20 cellular contexts compared by ENCODE assay signal in the genomic region with DNA sequence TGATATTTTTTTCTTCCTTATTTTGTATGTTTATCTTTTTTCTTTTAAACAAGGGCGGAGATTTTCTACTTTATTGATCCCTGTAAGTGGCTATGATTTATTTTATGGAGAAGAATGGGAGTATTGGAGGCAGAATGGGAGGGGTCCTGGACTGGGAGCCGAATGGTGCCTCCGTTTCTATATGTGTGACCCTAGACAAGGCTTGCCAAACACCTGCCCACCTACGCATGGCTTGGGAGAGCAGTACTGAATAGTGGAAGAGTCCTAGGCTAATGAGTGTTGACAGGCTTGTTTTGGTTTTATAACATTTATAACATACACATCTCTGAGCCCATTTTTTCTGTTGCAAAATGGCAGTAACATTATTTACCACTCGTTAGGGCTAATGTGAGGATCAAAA. TPM values are rescaled to one million over a fixed set of nuclear protein-coding genes. Genes with fewer than 3 reads are reported as not detected.
DNase-seq lines count a peak whose midpoint lies in the region; ATAC-seq, FAIRE-seq and TF ChIP-seq lines count a peak whose summit lies in the region.
"Had no signal": no experiment of that assay in that cellular context is flagged by ENCODE, and none has a peak within 500 bp of the region (broad histone marks: within the 10 kb centered on the region; RNA-seq: fewer than 3 reads in every experiment).

No MANE protein-coding gene starts in this region.

- H3K4me3 ChIP-seq in smooth muscle cell: no peak overlapping the region
- H3K4me3 ChIP-seq: GM12878 had no signal

- H3K4me2 ChIP-seq in smooth muscle cell: peak overlapping the region; percentile 4

- no peaks in the 10 kb centered on the region for H3K27me3 ChIP-seq in smooth muscle cell (ENCODE audit: low read depth)

- peaks cover 98% of the 10 kb centered on the region for H3K79me2 ChIP-seq in smooth muscle cell (ENCODE audit: low read depth)

- H3F3A ChIP-seq in smooth muscle cell (ENCODE audit: low read depth): peaks cover 14% of the 10 kb centered on the region

- H4K20me1 ChIP-seq in smooth muscle cell (ENCODE audit: low read depth): peaks cover 94% of the 10 kb centered on the region

- no peaks in the 10 kb centered on the region for H3K9me3 ChIP-seq in smooth muscle cell (replicated peaks; ENCODE audit: low read depth)

- no peak overlapping the region for H3K9ac ChIP-seq in smooth muscle cell (ENCODE audit: low read depth)

- DNase-seq in GM19239 (ENCODE audit: insufficient read length, low spot score): no peak
- peak; percentile 22 for DNase-seq in NCI-H69 (lab: John Stamatoyannopoulos, UW)
- DNase-seq in left colon: no peak
- no peak for DNase-seq in smooth muscle cell (lab: John Stamatoyannopoulos, UW; ENCODE audit: unreplicated experiment)
- DNase-seq in GM13976 (ENCODE audit: low spot score): no peak
- DNase-seq in stimulated activated CD4-positive, alpha-beta T cell treated with anti-CD3 and anti-CD28 coated beads, Interleukin-15, amount 100 ng/mL, for 24 hours: no peak
- DNase-seq: activated CD4-positive, alpha-beta T cell treated with anti-CD3 and anti-CD28 coated beads, Interleukin-2, amount 50 U/mL, for 48 hours; activated naive CD4-positive, alpha-beta T cell treated with anti-CD3 and anti-CD28 coated beads, Interleukin-2, amount 50 U/mL, for 16 hours; activated T-cell treated with anti-CD3 and anti-CD28 coated beads, Interleukin-2, amount 50 U/mL, for 1 hour; Calu3; effector memory CD4-positive, alpha-beta T cell; GOT3; Kasumi-1; left cardiac atrium; naive thymus-derived CD4-positive, alpha-beta T cell; NCI-H1694; stimulated activated naive CD8-positive, alpha-beta T cell treated with anti-CD3 and anti-CD28 coated beads, Interleukin-15, amount 100 ng/mL, for 72 hours had no signal

- TF ChIP-seq CTCF in smooth muscle cell (IDR thresholded peaks at IDR 0.05; ENCODE audit: borderline replicate concordance, insufficient read depth, poor library complexity, severe bottlenecking) (no peak), GM13976 (IDR thresholded peaks at IDR 0.05; ENCODE audit: borderline replicate concordance, control extremely low read depth, extremely low read depth, insufficient read depth, missing control alignments) (no peak)

- FAIRE-seq in GM19239 (lab: Jason Lieb, UNC): peak; percentile 18

- no peak overlapping the region for H2AFZ ChIP-seq in smooth muscle cell (ENCODE audit: low read depth)

- intact Hi-C loops in left colon (cut with DNase I, micrococcal nuclease): no loop called here

- H3K4me1 ChIP-seq in smooth muscle cell (ENCODE audit: low read depth): peaks cover 29% of the 10 kb centered on the region

- H3K27ac ChIP-seq in smooth muscle cell (ENCODE audit: low read depth): peak overlapping the region; percentile 45

- in situ Hi-C loops in GM13976 (cut with MboI; ENCODE audit: low sequenced_read_pairs, unreplicated experiment): no loop called here

- peaks cover 3% of the 10 kb centered on the region for H3K36me3 ChIP-seq in smooth muscle cell (ENCODE audit: low read depth)

- ATAC-seq in left colon: peak; percentile 44
- no peak for ATAC-seq in activated CD4-positive, CD25-positive, alpha-beta regulatory T cell treated with anti-CD3 and anti-CD28 coated beads, Interleukin-2, amount 50 U/mL, for 24 hours
- no peak for ATAC-seq in GM21515 (IDR thresholded peaks at IDR 0.05; ENCODE audit: unreplicated experiment)
- ATAC-seq: naive thymus-derived CD4-positive, alpha-beta T cell; stimulated activated naive CD8-positive, alpha-beta T cell treated with anti-CD3 and anti-CD28 coated beads, Interleukin-15, amount 100 ng/mL, for 72 hours had no signal

- WGBS in smooth muscle cell (ENCODE audit: low lambda C conversion rate): 97% methylated on average over 5 of the region's 5 CpGs

RNA-seq across cellular contexts. Expression of a gene that starts 29.0 kb away (rescaled TPM):
- total RNA-seq in left colon (10 to 100 TPM; 34.2 to 67.7 TPM), smooth muscle cell (178 and 190 TPM in 2 replicates)
- polyA plus RNA-seq in smooth muscle cell: 57.8 and 82.7 TPM in 2 replicates

RNA-seq across cellular contexts. Expression of a gene that starts 59.5 kb away (rescaled TPM):
- total RNA-seq in left colon (1 to 10 TPM; 3.6 to 4.3 TPM), smooth muscle cell (13.3 and 13.6 TPM in 2 replicates)
- polyA plus RNA-seq in smooth muscle cell: 5.1 and 6.2 TPM in 2 replicates
- polyA plus RNA-seq: naive thymus-derived CD4-positive, alpha-beta T cell had no signal
